ENCODE assay signal across 8 cellular contexts in genomic region chr4:13522282-13523104, GRCh38. TPM values are rescaled to one million over a fixed set of nuclear protein-coding genes. Genes with fewer than 3 reads are reported as not detected.
A peak's percentile ranks its signal among the peaks of the same experiment; 100 is the strongest.
DNase-seq lines count a peak whose midpoint lies in the region; ATAC-seq and TF ChIP-seq lines count a peak whose summit lies in the region.
"Had no signal": no experiment of that assay in that cellular context is flagged by ENCODE, and none has a peak within 500 bp of the region (broad histone marks: within the 10 kb centered on the region; RNA-seq: fewer than 3 reads in every experiment).

No MANE protein-coding gene starts in this region.

- peaks cover 9% of the 10 kb centered on the region for H3K4me1 Mint-ChIP-seq in endothelial cell (ENCODE audit: unreplicated experiment)

- no peak for TF ChIP-seq POLR2A in suprapubic skin (IDR thresholded peaks at IDR 0.05)

- H2BK12ac ChIP-seq in trophoblast cell (ENCODE audit: low read length): no peak overlapping the region

- no peak overlapping the region for H3K9ac ChIP-seq in HUES48 (ENCODE audit: low read depth, low read length)
- H3K9ac ChIP-seq in trophoblast cell (ENCODE audit: low read length): no peak overlapping the region

- H3K4me1 ChIP-seq in HUES48 (ENCODE audit: control insufficient read depth, insufficient read depth, low read length) (peaks cover 28% of the 10 kb centered on the region), trophoblast cell (ENCODE audit: control insufficient read depth in 1 of 2, insufficient read depth in 2 of 2, low read length in 2 of 2) (peaks cover 5 to 7% of the 10 kb centered on the region in 2 experiments), suprapubic skin (peaks cover 11% of the 10 kb centered on the region)

- no peaks in the 10 kb centered on the region for H3K36me3 ChIP-seq in HUES48 (ENCODE audit: control insufficient read depth, insufficient read depth, low read length)
- H3K36me3 ChIP-seq in trophoblast cell (ENCODE audit: control insufficient read depth in 1 of 2, insufficient read depth in 2 of 2, low read length in 2 of 2): peaks cover 0 to 3% of the 10 kb centered on the region in 2 experiments
- H3K36me3 ChIP-seq in suprapubic skin: no peaks in the 10 kb centered on the region

- H4K12ac ChIP-seq in trophoblast cell (ENCODE audit: low read depth, low read length): no peak overlapping the region

- no peak overlapping the region for H4K8ac ChIP-seq in trophoblast cell (ENCODE audit: low read depth, low read length)

- H3K9me3 ChIP-seq in HUES48 (ENCODE audit: control insufficient read depth, insufficient read depth, low read length): peaks cover 9% of the 10 kb centered on the region
- H3K9me3 ChIP-seq in trophoblast cell (ENCODE audit: insufficient read depth, low read depth, low read length): peaks cover 21% of the 10 kb centered on the region
- no peaks in the 10 kb centered on the region for H3K9me3 ChIP-seq in suprapubic skin

- H4K91ac ChIP-seq in trophoblast cell (ENCODE audit: low read depth, low read length): no peak overlapping the region

- H3K23ac ChIP-seq in trophoblast cell (ENCODE audit: low read length): no peak overlapping the region

- no peaks in the 10 kb centered on the region for H3K79me2 ChIP-seq in trophoblast cell (ENCODE audit: control insufficient read depth, insufficient read depth, low read length, poor library complexity)

- H3K27ac Mint-ChIP-seq in endothelial cell (ENCODE audit: unreplicated experiment): peak overlapping the region; percentile 52

- H2AK5ac ChIP-seq in trophoblast cell (ENCODE audit: low read length): no peak overlapping the region

- no peak for TF ChIP-seq CTCF in endothelial cell (IDR thresholded peaks at IDR 0.05; ENCODE audit: unreplicated experiment)
- TF ChIP-seq CTCF in suprapubic skin (IDR thresholded peaks at IDR 0.05): no peak

- TF ChIP-seq EP300 in suprapubic skin (IDR thresholded peaks at IDR 0.05): no peak

- peaks cover 3% of the 10 kb centered on the region for H3K36me3 Mint-ChIP-seq in endothelial cell (ENCODE audit: low read depth, unreplicated experiment)

- ATAC-seq in HG02970 (IDR thresholded peaks at IDR 0.05; ENCODE audit: low FRiP score, unreplicated experiment) (no peak), GM19467 (IDR thresholded peaks at IDR 0.05; ENCODE audit: unreplicated experiment) (no peak)

- no peak overlapping the region for H3K4ac ChIP-seq in trophoblast cell (ENCODE audit: low read depth, low read length)

- peak overlapping the region; percentile 62 for H3K4me2 ChIP-seq in trophoblast cell (ENCODE audit: low read length)

- H3K4me3 Mint-ChIP-seq in endothelial cell (ENCODE audit: unreplicated experiment): no peak overlapping the region

- DNase-seq in GF-D8 (lab: John Stamatoyannopoulos, UW) (peak; percentile 21), endothelial cell (ENCODE audit: low spot score) (no peak), trophoblast cell (no peak), suprapubic skin (ENCODE audit: low spot score in 2 of 2) (no peak)
- DNase-seq: effector memory CD4-positive, alpha-beta T cell had no signal

- no CpG with 5 or more reads among the region's 49 CpGs for WGBS in trophoblast cell (ENCODE audit: extremely low coverage, insufficient coverage, insufficient read length)
- WGBS in suprapubic skin: 4% methylated on average over 11 of the region's 49 CpGs

- no peaks in the 10 kb centered on the region for H3K27me3 Mint-ChIP-seq in endothelial cell (ENCODE audit: unreplicated experiment)

- H3K4me3 ChIP-seq in HUES48 (ENCODE audit: low read depth, low read length) (peak overlapping the region; percentile 54), trophoblast cell (ENCODE audit: low read depth, low read length) (no peak overlapping the region), suprapubic skin (no peak overlapping the region)

- H2AFZ ChIP-seq in trophoblast cell (ENCODE audit: insufficient read depth, low read length, poor library complexity): peak overlapping the region; percentile 48

- H3K79me1 ChIP-seq in trophoblast cell (ENCODE audit: low read length): no peaks in the 10 kb centered on the region

- no peak overlapping the region for H3K14ac ChIP-seq in trophoblast cell (ENCODE audit: low read length)

- H3K9me3 Mint-ChIP-seq in endothelial cell (ENCODE audit: unreplicated experiment): no peaks in the 10 kb centered on the region

- no peak overlapping the region for H3K18ac ChIP-seq in trophoblast cell (ENCODE audit: low read length)

- H3K27me3 ChIP-seq in HUES48 (ENCODE audit: control insufficient read depth, insufficient read depth, low read length) (peaks cover 90% of the 10 kb centered on the region), trophoblast cell (ENCODE audit: insufficient read depth, low read length) (peaks cover 54% of the 10 kb centered on the region), suprapubic skin (peaks cover 84% of the 10 kb centered on the region)

- H3K27ac ChIP-seq in HUES48 (ENCODE audit: low read depth, low read length) (no peak overlapping the region), trophoblast cell (ENCODE audit: low read depth, low read length) (no peak overlapping the region), suprapubic skin (no peak overlapping the region)

- H2BK120ac ChIP-seq in trophoblast cell (ENCODE audit: insufficient read depth, low read length, poor library complexity): no peak overlapping the region

- H2BK5ac ChIP-seq in trophoblast cell (ENCODE audit: low read depth, low read length, poor library complexity): no peak overlapping the region

RNA-seq across cellular contexts. Expression of gene NKX3-2, which starts 21.8 kb away (rescaled TPM):
- total RNA-seq in endothelial cell (ENCODE audit: unreplicated experiment): 4.5 TPM
- 0.11 and 0.14 TPM in 2 replicates for polyA plus RNA-seq in trophoblast cell (2013)
- total RNA-seq in suprapubic skin: under 1 TPM in 2 of 4 donors, not detected in 2; 0.24 to 0.26 TPM

RNA-seq across cellular contexts. Expression of gene RAB28, which starts 38.4 kb away (rescaled TPM):
- total RNA-seq in endothelial cell (ENCODE audit: unreplicated experiment): 17.5 TPM
- 9.5 and 10.7 TPM in 2 replicates for polyA plus RNA-seq in trophoblast cell (2013)
- 10 to 100 TPM in 3 of 4 donors, 1 to 10 TPM in 1; 9.7 to 17.6 (median 12.6) TPM for total RNA-seq in suprapubic skin
